In genomic region chr16:48522041-48522440, GRCh38 we compare ENCODE assay signal across 15 cellular contexts.
DNase-seq lines count a peak whose midpoint lies in the region; ATAC-seq and TF ChIP-seq lines count a peak whose summit lies in the region.
"Had no signal": no experiment of that assay in that cellular context is flagged by ENCODE, and none has a peak within 500 bp of the region (broad histone marks: within the 10 kb centered on the region; RNA-seq: fewer than 3 reads in every experiment).

No MANE protein-coding gene starts in this region.

- H3K4me3 ChIP-seq in heart left ventricle = no peak overlapping the region
- H3K4me3 ChIP-seq: GM23338 had no signal

- intact Hi-C loops in dendritic cell treated with granulocyte-macrophage colony-stimulating factor and Interleukin-4, amounts not matched to agents 40 ng/mL and 50 ng/mL, for 4 days (cut with micrococcal nuclease) = loop anchor here (5.0 kb wide), 1 partner anchor 60 kb away; no protein-coding TSS in a partner anchor
- intact Hi-C loops in posterior vena cava (cut with DNase I) = no loop called here
- intact Hi-C loops in heart left ventricle (cut with DNase I) = no loop called here

- H3K36me3 Mint-ChIP-seq in stimulated activated naive CD8-positive, alpha-beta T cell treated with anti-CD3 and anti-CD28 coated beads, Interleukin-15, Interleukin-2, amounts not matched to agents 100 ng/mL and 50 ng/mL, for 24 hours (ENCODE audit: low read depth) = no peaks in the 10 kb centered on the region
- H3K36me3 Mint-ChIP-seq in dendritic cell treated with granulocyte-macrophage colony-stimulating factor and Interleukin-4, amounts not matched to agents 40 ng/mL and 50 ng/mL, for 4 days (ENCODE audit: low read depth) = no peaks in the 10 kb centered on the region
- H3K36me3 Mint-ChIP-seq: CD8-positive, alpha-beta T cell had no signal

- DNase-seq in stimulated activated naive CD8-positive, alpha-beta T cell treated with anti-CD3 and anti-CD28 coated beads, Interleukin-15, Interleukin-2, amounts not matched to agents 100 U/mL and 50 U/mL, for 24 hours = no peak
- peak; percentile 70 for DNase-seq in posterior vena cava (ENCODE audit: low spot score)
- no peak for DNase-seq in heart left ventricle
- DNase-seq in RWPE1 (ENCODE audit: low spot score) = no peak
- DNase-seq: Calu3; CD8-positive, alpha-beta T cell; DMS79 treated with DMSO at 0.1 percent for 48 hours; GF-D8; HCEC 1CT had no signal

- no peaks in the 10 kb centered on the region for H3K4me1 ChIP-seq in heart left ventricle

- no peak for TF ChIP-seq CTCF in heart left ventricle (IDR thresholded peaks at IDR 0.05)
- no peak for TF ChIP-seq CTCF in RWPE1 (conservative IDR thresholded peaks at IDR 0.05; ENCODE audit: low read depth)

- no peaks in the 10 kb centered on the region for H3K27me3 Mint-ChIP-seq in stimulated activated naive CD8-positive, alpha-beta T cell treated with anti-CD3 and anti-CD28 coated beads, Interleukin-15, Interleukin-2, amounts not matched to agents 100 ng/mL and 50 ng/mL, for 24 hours
- H3K27me3 Mint-ChIP-seq in dendritic cell treated with granulocyte-macrophage colony-stimulating factor and Interleukin-4, amounts not matched to agents 40 ng/mL and 50 ng/mL, for 4 days = no peaks in the 10 kb centered on the region
- H3K27me3 Mint-ChIP-seq: B cell had no signal

- no peaks in the 10 kb centered on the region for H3K9me3 ChIP-seq in heart left ventricle

- no peak overlapping the region for H3K4me3 Mint-ChIP-seq in stimulated activated naive CD8-positive, alpha-beta T cell treated with anti-CD3 and anti-CD28 coated beads, Interleukin-15, Interleukin-2, amounts not matched to agents 100 ng/mL and 50 ng/mL, for 24 hours
- H3K4me3 Mint-ChIP-seq in dendritic cell treated with granulocyte-macrophage colony-stimulating factor and Interleukin-4, amounts not matched to agents 40 ng/mL and 50 ng/mL, for 4 days = no peak overlapping the region
- H3K4me3 Mint-ChIP-seq: B cell; CD8-positive, alpha-beta T cell; GM23338 had no signal

- no peak for ATAC-seq in stimulated activated naive CD8-positive, alpha-beta T cell treated with anti-CD3 and anti-CD28 coated beads, Interleukin-15, Interleukin-2, amounts not matched to agents 100 U/mL and 50 U/mL, for 24 hours
- ATAC-seq in heart left ventricle = no peak
- ATAC-seq: CD8-positive, alpha-beta T cell; GM23338 had no signal

- CTCF ChIA-PET in RWPE1 (lab: Yijun Ruan, JAX) = no interaction called here

- 91 to 95% (median 93%) methylated on average over 7 to 8 of the region's 8 CpGs for WGBS in heart left ventricle, 4 donors

- TF ChIP-seq POLR2A in heart left ventricle (IDR thresholded peaks at IDR 0.05) = no peak

- no peaks in the 10 kb centered on the region for H3K9me3 Mint-ChIP-seq in stimulated activated naive CD8-positive, alpha-beta T cell treated with anti-CD3 and anti-CD28 coated beads, Interleukin-15, Interleukin-2, amounts not matched to agents 100 ng/mL and 50 ng/mL, for 24 hours
- H3K9me3 Mint-ChIP-seq in dendritic cell treated with granulocyte-macrophage colony-stimulating factor and Interleukin-4, amounts not matched to agents 40 ng/mL and 50 ng/mL, for 4 days = no peaks in the 10 kb centered on the region
- H3K9me3 Mint-ChIP-seq: CD8-positive, alpha-beta T cell; GM23338 had no signal

- no peaks in the 10 kb centered on the region for H3K36me3 ChIP-seq in heart left ventricle

- POLR2A ChIA-PET in RWPE1 (lab: Yijun Ruan, JAX; ENCODE audit: low non-redundant PET) = no interaction called here

- peak overlapping the region; percentile 16 for H3K27ac Mint-ChIP-seq in stimulated activated naive CD8-positive, alpha-beta T cell treated with anti-CD3 and anti-CD28 coated beads, Interleukin-15, Interleukin-2, amounts not matched to agents 100 ng/mL and 50 ng/mL, for 24 hours
- H3K27ac Mint-ChIP-seq in dendritic cell treated with granulocyte-macrophage colony-stimulating factor and Interleukin-4, amounts not matched to agents 40 ng/mL and 50 ng/mL, for 4 days = peak overlapping the region; percentile 31
- H3K27ac Mint-ChIP-seq: B cell; CD8-positive, alpha-beta T cell; GM23338 had no signal

- H3K27ac ChIP-seq in heart left ventricle (no peak overlapping the region), RWPE1 (no peak overlapping the region)
- H3K27ac ChIP-seq: C4-2B, HL-60 had no signal

- H3K4me1 Mint-ChIP-seq in stimulated activated naive CD8-positive, alpha-beta T cell treated with anti-CD3 and anti-CD28 coated beads, Interleukin-15, Interleukin-2, amounts not matched to agents 100 ng/mL and 50 ng/mL, for 24 hours (ENCODE audit: low read depth) = peaks cover 7% of the 10 kb centered on the region
- H3K4me1 Mint-ChIP-seq in dendritic cell treated with granulocyte-macrophage colony-stimulating factor and Interleukin-4, amounts not matched to agents 40 ng/mL and 50 ng/mL, for 4 days (ENCODE audit: low read depth) = peaks cover 19% of the 10 kb centered on the region

- no peaks in the 10 kb centered on the region for H3K27me3 ChIP-seq in heart left ventricle
